ENCODE assay signal across 8 cellular contexts in the genomic region with DNA sequence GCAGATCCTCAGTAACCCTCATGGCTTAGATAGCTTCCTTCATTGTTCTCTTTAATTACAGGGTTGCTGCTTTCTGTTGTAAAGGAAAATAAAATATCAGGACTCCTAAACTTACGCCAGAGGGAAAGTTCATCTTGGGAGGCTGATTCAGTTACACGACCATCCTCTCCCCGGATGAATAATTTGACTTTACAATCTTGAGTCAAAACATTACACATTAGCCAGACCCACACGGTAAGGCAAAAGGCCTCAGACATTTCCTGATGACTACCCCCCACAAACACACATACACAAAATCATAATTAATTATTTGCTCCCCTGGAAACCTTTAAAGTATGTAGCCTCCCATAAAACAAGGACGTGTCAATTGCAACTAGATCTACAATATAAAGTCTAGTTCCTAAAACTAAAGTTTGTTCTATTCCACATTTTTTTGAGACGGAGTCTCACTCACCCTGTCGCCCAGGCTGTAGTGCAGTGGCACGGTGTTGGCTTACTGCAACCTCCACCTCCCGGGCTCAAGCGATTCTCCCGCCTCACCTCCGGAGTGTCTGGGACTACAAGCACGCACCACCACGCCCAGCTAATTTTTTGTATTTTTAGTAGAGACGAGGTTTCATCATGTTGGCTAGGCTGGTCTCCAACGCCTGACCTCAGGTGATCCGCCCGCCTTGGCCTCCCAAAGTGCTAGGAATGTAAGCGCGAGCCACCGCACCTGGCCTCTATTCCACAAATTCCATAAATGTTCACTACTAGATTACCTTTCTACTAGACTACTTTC. TPM values are rescaled to one million over a fixed set of nuclear protein-coding genes. Genes with fewer than 3 reads are reported as not detected.
A peak's percentile ranks its signal among the peaks of the same experiment; 100 is the strongest.
DNase-seq lines count a peak whose midpoint lies in the region; ATAC-seq and TF ChIP-seq lines count a peak whose summit lies in the region.

No MANE protein-coding gene starts in this region.

- no peaks in the 10 kb centered on the region for H3K27me3 ChIP-seq in dorsolateral prefrontal cortex

- no peak for ATAC-seq in HG02678 (IDR thresholded peaks at IDR 0.05; ENCODE audit: unreplicated experiment)
- no peak for ATAC-seq in HG02870 (IDR thresholded peaks at IDR 0.05; ENCODE audit: unreplicated experiment)

- intact Hi-C loops in dorsolateral prefrontal cortex (cut with DNase I) = loop anchor here in 1 of 2 donors (2.0 kb wide), 1 partner anchor 164 kb away; a partner anchor contains a TSS

- peak overlapping the region; percentile 67 to 100 (median 97) for H3K4me3 ChIP-seq in dorsolateral prefrontal cortex

- H3K4me3 Mint-ChIP-seq in nephron = peak overlapping the region; percentile 92 to 100 (median 96)

- H3K36me3 Mint-ChIP-seq in nephron (ENCODE audit: low read depth) = peaks cover 4% of the 10 kb centered on the region

- DNase-seq in NCI-H2107 treated with DMSO at 0.1 percent for 48 hours (lab: John Stamatoyannopoulos, UW; ENCODE audit: unreplicated experiment) = peak; percentile 83
- DNase-seq in NCI-H2107 (lab: John Stamatoyannopoulos, UW) = no peak
- DNase-seq in NCI-H69 (lab: John Stamatoyannopoulos, UW) = peak; percentile 31
- DNase-seq in dorsolateral prefrontal cortex = no peak
- DNase-seq in superior temporal gyrus (ENCODE audit: extremely low spot score) = no peak

- peak overlapping the region; percentile 80 to 100 (median 97) for H3K27ac ChIP-seq in dorsolateral prefrontal cortex

- no peaks in the 10 kb centered on the region for H3K9me3 Mint-ChIP-seq in nephron

- no peaks in the 10 kb centered on the region for H3K27me3 Mint-ChIP-seq in nephron (ENCODE audit: low read depth)

- peak overlapping the region; percentile 93 to 98 (median 98) for H3K27ac Mint-ChIP-seq in nephron

- H3K4me1 Mint-ChIP-seq in nephron = peaks cover 38% of the 10 kb centered on the region

- TF ChIP-seq CTCF in dorsolateral prefrontal cortex (IDR thresholded peaks at IDR 0.05 in 54 of 56, conservative IDR thresholded peaks at IDR 0.05 in 2 of 56; ENCODE audit: low read depth in 1 of 56, partially characterized antibody in 56 of 56) (no peak), nephron (IDR thresholded peaks at IDR 0.05; ENCODE audit: unreplicated experiment in 3 of 3) (no peak)

RNA-seq across cellular contexts. Expression of a gene that starts 0.8 kb away (rescaled TPM):
- total RNA-seq in dorsolateral prefrontal cortex = 100 to 1,000 TPM; 252 to 454 (median 339) TPM

RNA-seq across cellular contexts. Expression of a gene that starts 22.4 kb away (rescaled TPM):
- total RNA-seq in dorsolateral prefrontal cortex = 10 to 100 TPM in 66 of 120 experiments, 1 to 10 TPM in 54; 6.1 to 20.4 (median 10.3) TPM

RNA-seq across cellular contexts. Expression of a gene that starts 22.6 kb away (rescaled TPM):
- 10 to 100 TPM in 20 of 120 experiments, 1 to 10 TPM in 100; 2.0 to 15.0 (median 6.0) TPM for total RNA-seq in dorsolateral prefrontal cortex

RNA-seq across cellular contexts. Expression of a gene that starts 28.1 kb away (rescaled TPM):
- 100 to 1,000 TPM in 1 of 120 experiments, 10 to 100 TPM in 119; 34.4 to 104 (median 68.7) TPM for total RNA-seq in dorsolateral prefrontal cortex

RNA-seq across cellular contexts. Expression of a gene that starts 31.6 kb away (rescaled TPM):
- 10 to 100 TPM in 73 of 120 experiments, 1 to 10 TPM in 47; 4.1 to 32.6 (median 11.2) TPM for total RNA-seq in dorsolateral prefrontal cortex

Comparison
In these comparisons a context has a peak if more than half of its experiments do, and no peak if none do; other contexts are left out.
1. DNase-seq: peak in NCI-H2107 treated with DMSO at 0.1 percent for 48 hours (single experiment) and NCI-H69 (single experiment); none in NCI-H2107 (single experiment), dorsolateral prefrontal cortex (0 of 10) and superior temporal gyrus (single experiment).